9 cellular contexts compared by ENCODE assay signal in genomic region chr3:57961828-57962447, GRCh38. TPM values are rescaled to one million over a fixed set of nuclear protein-coding genes. Genes with fewer than 3 reads are reported as not detected.
DNase-seq lines count a peak whose midpoint lies in the region; ATAC-seq and TF ChIP-seq lines count a peak whose summit lies in the region.
"Had no signal": no experiment of that assay in that cellular context is flagged by ENCODE, and none has a peak within 500 bp of the region (broad histone marks: within the 10 kb centered on the region; RNA-seq: fewer than 3 reads in every experiment).

No MANE protein-coding gene starts in this region.

- no peak overlapping the region for H3K14ac ChIP-seq in neuronal stem cell (ENCODE audit: low read length)

- POLR2A ChIA-PET in T-cell (lab: Charles Lee): no interaction called here

- H2BK5ac ChIP-seq in neuronal stem cell (ENCODE audit: low read length): no peak overlapping the region

- H3K27me3 ChIP-seq in neuronal stem cell (ENCODE audit: control insufficient read depth in 3 of 3, insufficient read depth in 3 of 3, low read depth in 1 of 3, low read length in 3 of 3): no peaks in the 10 kb centered on the region

- no peak overlapping the region for H4K91ac ChIP-seq in neuronal stem cell (ENCODE audit: low read depth, low read length, poor library complexity)

- WGBS in neuronal stem cell (ENCODE audit: extremely low coverage in 2 of 2, insufficient read length in 2 of 2, insufficient replicate concordance in 1 of 2), 2 donors: no CpG with 5 or more reads among the region's 5 CpGs

- H3K27me3 Mint-ChIP-seq in chondrocyte (ENCODE audit: low read depth): no peaks in the 10 kb centered on the region
- no peaks in the 10 kb centered on the region for H3K27me3 Mint-ChIP-seq in T-cell

- no peak overlapping the region for H3K4ac ChIP-seq in neuronal stem cell (ENCODE audit: low read length)

- no peak overlapping the region for H2BK120ac ChIP-seq in neuronal stem cell (ENCODE audit: low read depth, low read length)

- H3K9me3 Mint-ChIP-seq in chondrocyte (ENCODE audit: low read depth): no peaks in the 10 kb centered on the region
- no peaks in the 10 kb centered on the region for H3K9me3 Mint-ChIP-seq in T-cell

- no peak overlapping the region for H3K27ac ChIP-seq in neuronal stem cell (replicated peaks; ENCODE audit: low read length)

- H3K36me3 Mint-ChIP-seq in chondrocyte (ENCODE audit: low read depth): no peaks in the 10 kb centered on the region
- no peaks in the 10 kb centered on the region for H3K36me3 Mint-ChIP-seq in T-cell

- no peak overlapping the region for H2BK12ac ChIP-seq in neuronal stem cell (ENCODE audit: low read length)

- H3K27ac Mint-ChIP-seq in chondrocyte (ENCODE audit: unreplicated experiment) (no peak overlapping the region), T-cell (no peak overlapping the region)

- H3K9me3 ChIP-seq in neuronal stem cell (replicated peaks in 1 of 2; ENCODE audit: control insufficient read depth in 2 of 2, insufficient read depth in 1 of 2, low read depth in 1 of 2, low read length in 2 of 2): no peaks in the 10 kb centered on the region

- no peak overlapping the region for H2AK5ac ChIP-seq in neuronal stem cell (ENCODE audit: low read depth, low read length)

- ATAC-seq in T-cell (replicated peaks in 1 of 4): no peak

- H2AFZ ChIP-seq in neuronal stem cell (ENCODE audit: low read length): no peak overlapping the region

- H3K18ac ChIP-seq in neuronal stem cell (ENCODE audit: low read length): no peak overlapping the region

- peak overlapping the region; percentile 37 for H3K23ac ChIP-seq in neuronal stem cell (ENCODE audit: low read depth, low read length, poor library complexity)

- H3K4me3 Mint-ChIP-seq in chondrocyte (ENCODE audit: unreplicated experiment): no peak overlapping the region
- no peak overlapping the region for H3K4me3 Mint-ChIP-seq in T-cell

- H3K9ac ChIP-seq in neuronal stem cell (ENCODE audit: low read depth, low read length, poor library complexity): no peak overlapping the region

- no peak overlapping the region for H3K4me2 ChIP-seq in neuronal stem cell (ENCODE audit: insufficient read depth, low read length, poor library complexity, severe bottlenecking)

- TF ChIP-seq CTCF in GM12873 (IDR thresholded peaks at IDR 0.05; ENCODE audit: insufficient read depth, low read depth, low read length, missing control alignments) (peak; percentile 59), chondrocyte (IDR thresholded peaks at IDR 0.05) (peak; percentile 71)

- H4K8ac ChIP-seq in neuronal stem cell (ENCODE audit: low read depth, low read length): no peak overlapping the region

- no peaks in the 10 kb centered on the region for H3K79me1 ChIP-seq in neuronal stem cell (ENCODE audit: low read depth, low read length)

- peaks cover 18% of the 10 kb centered on the region for H3K4me1 Mint-ChIP-seq in chondrocyte (ENCODE audit: low read depth)
- peaks cover 5 to 10% (median 8%) of the 10 kb centered on the region in 3 donors for H3K4me1 Mint-ChIP-seq in T-cell

- no peaks in the 10 kb centered on the region for H3K36me3 ChIP-seq in neuronal stem cell (replicated peaks in 1 of 2; ENCODE audit: control insufficient read depth in 2 of 2, insufficient read depth in 2 of 2, low read length in 2 of 2)

- DNase-seq in NAMALWA (ENCODE audit: low spot score) (peak; percentile 41), chondrocyte (ENCODE audit: low spot score) (no peak), neuronal stem cell (ENCODE audit: low spot score) (no peak), midbrain (lab: John Stamatoyannopoulos, UW) (no peak), T-cell (no peak)
- DNase-seq in activated effector memory CD4-positive, alpha-beta T cell treated with Interleukin-2 at 50 U/mL for 16 hours: no peak
- DNase-seq: activated naive CD4-positive, alpha-beta T cell; NCI-H345 had no signal

- no peak overlapping the region for H2BK15ac ChIP-seq in neuronal stem cell (ENCODE audit: low read length)

- CTCF ChIA-PET in T-cell (lab: Charles Lee): interaction anchor here in 1 of 2 donors (0.5 kb wide), 2 partner anchors 34 to 255 kb away, joined by 4 to 8 read pairs; no protein-coding TSS in a partner anchor

- H3K4me1 ChIP-seq in neuronal stem cell (ENCODE audit: control insufficient read depth in 2 of 2, insufficient read depth in 1 of 2, low read depth in 1 of 2, low read length in 2 of 2): peaks cover 6 to 11% of the 10 kb centered on the region in 2 donors

- no peak overlapping the region for H3K4me3 ChIP-seq in neuronal stem cell (ENCODE audit: low read length in 2 of 2)

RNA-seq across cellular contexts. Expression of gene FLNB, which starts 46.3 kb away (rescaled TPM):
- total RNA-seq in chondrocyte (56.5 to 75.3 TPM (median 70.2 TPM) in 3 replicates), T-cell (10 to 100 TPM; 37.0 to 79.7 (median 39.4) TPM)
- polyA plus RNA-seq in neuronal stem cell (2013, experiment 1 of 2): 19.0 TPM
- 20.1 TPM for polyA plus RNA-seq in neuronal stem cell (2013, experiment 2 of 2)
